In the genomic region with DNA sequence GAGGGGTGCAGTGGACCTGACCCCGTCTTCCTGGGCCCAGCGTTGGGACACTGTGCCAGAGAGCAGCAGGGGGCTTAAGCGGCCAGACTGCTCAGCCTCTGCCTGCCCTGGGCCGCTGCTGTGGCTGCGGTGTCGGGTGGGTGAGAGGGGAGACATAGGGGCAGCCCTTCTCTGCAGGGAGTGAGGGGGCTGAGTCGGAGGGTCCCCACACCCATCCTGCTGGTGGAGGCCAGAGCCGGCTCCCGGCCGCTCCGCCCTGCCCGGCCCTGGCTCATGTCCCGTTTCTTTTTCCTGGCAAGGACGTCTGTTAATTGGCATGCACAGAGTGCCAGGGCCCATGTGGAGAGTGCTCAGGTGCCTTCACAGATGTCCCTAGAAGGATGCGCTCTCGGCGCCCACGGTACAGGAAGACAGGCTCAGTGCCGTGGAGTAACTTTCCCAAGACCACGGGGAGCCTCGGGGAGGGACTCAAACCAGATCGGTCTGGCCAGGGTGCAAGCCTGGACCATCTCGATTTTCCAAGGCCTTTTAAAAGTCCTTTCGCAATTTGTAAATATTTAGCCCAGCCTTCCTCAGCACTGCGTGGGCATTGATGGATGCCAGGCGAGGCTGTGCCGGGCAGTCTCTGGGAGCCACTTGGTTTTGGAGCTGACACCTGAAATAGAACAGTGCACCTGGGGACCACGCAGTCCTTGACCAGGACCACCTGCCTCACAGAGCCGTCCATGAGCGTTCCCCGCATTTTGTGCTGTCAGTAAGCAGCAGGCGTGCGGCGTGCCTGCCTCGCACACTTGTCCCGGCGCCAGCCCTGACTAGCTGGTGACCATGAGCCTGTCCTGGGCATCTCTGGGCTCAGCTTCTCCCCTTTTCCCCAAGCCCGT, we compare ENCODE assay signal across 12 cellular contexts.
A peak's percentile ranks its signal among the peaks of the same experiment; 100 is the strongest.
DNase-seq lines count a peak whose midpoint lies in the region; ATAC-seq and TF ChIP-seq lines count a peak whose summit lies in the region.
"Had no signal": no experiment of that assay in that cellular context is flagged by ENCODE, and none has a peak within 500 bp of the region (broad histone marks: within the 10 kb centered on the region; RNA-seq: fewer than 3 reads in every experiment).

No MANE protein-coding gene starts in this region.

- H3K27ac ChIP-seq in body of pancreas (peak overlapping the region; percentile 9 to 70 (median 60)), stomach (peak overlapping the region in 4 of 5 donors; percentile 54 to 86 (median 68)), SJCRH30 (no peak overlapping the region)

- H3K4me3 ChIP-seq in body of pancreas (no peak overlapping the region), stomach (peak overlapping the region in 1 of 4 donors; percentile 3), SJCRH30 (no peak overlapping the region)

- DNase-seq in G401 (ENCODE audit: low spot score) (peak; percentile 94), body of pancreas (peak; percentile 68 to 79 (median 71)), left lobe of liver (ENCODE audit: low spot score) (peak; percentile 86), stomach (peak; percentile 75), SJCRH30 (no peak), immature natural killer cell (no peak)
- no peak for DNase-seq in activated CD4-positive, alpha-beta T cell treated with anti-CD3 and anti-CD28 coated beads, Interleukin-2, amount 50 U/mL, for 1 hour
- DNase-seq: Calu3, KG1 had no signal

- H3K4me3 Mint-ChIP-seq in immature natural killer cell, result no peak overlapping the region
- H3K4me3 Mint-ChIP-seq: natural killer cell treated with Interleukin-12 subunit alpha and Interleukin-12 subunit beta and Interleukin-15 and Interleukin-18, amount 100 ng/mL, for 72 hours; T-helper 1 cell treated with Interleukin-12 subunit alpha and Interleukin-12 subunit beta and Interleukin-4 antibody, amounts not matched to agents 30 μg/mL and 1 μg/mL, for 36 hours had no signal

- TF ChIP-seq POLR2A in body of pancreas (IDR thresholded peaks at IDR 0.05) (no peak), stomach (IDR thresholded peaks at IDR 0.05) (no peak)

- H3K4me1 ChIP-seq in body of pancreas (peaks cover 84% of the 10 kb centered on the region), stomach (peaks cover 89 to 100% (median 98%) of the 10 kb centered on the region in 4 donors), SJCRH30 (0 out of 2 replicates have a peak, but pooled peaks cover 3% of the 10 kb centered on the region)

- peaks cover 4 to 15% (median 7%) of the 10 kb centered on the region in 3 donors for H3K27me3 Mint-ChIP-seq in immature natural killer cell (ENCODE audit: low read depth in 3 of 3)

- H3K27me3 ChIP-seq in body of pancreas, result no peaks in the 10 kb centered on the region
- no peaks in the 10 kb centered on the region for H3K27me3 ChIP-seq in stomach
- H3K27me3 ChIP-seq in SJCRH30, result no peaks in the 10 kb centered on the region

- H3K36me3 ChIP-seq in body of pancreas (replicated peaks in 1 of 2; ENCODE audit: insufficient read depth in 1 of 2, low read depth in 2 of 2) (no peaks in the 10 kb centered on the region), stomach (peaks cover 0 to 5% (median 0%) of the 10 kb centered on the region in 4 donors), SJCRH30 (no peaks in the 10 kb centered on the region)

- 23 to 28% methylated on average over 23 to 31 of the region's 38 CpGs for WGBS in body of pancreas, 2 donors
- WGBS in stomach, 5 donors, result 34 to 46% (median 37%) methylated on average over 25 to 38 of the region's 38 CpGs

- peak overlapping the region in 3 of 6 donors; percentile 35 to 79 (median 37) for H3K27ac Mint-ChIP-seq in immature natural killer cell
- H3K27ac Mint-ChIP-seq: T-helper 1 cell treated with Interleukin-12 subunit alpha and Interleukin-12 subunit beta and Interleukin-4 antibody, amounts not matched to agents 30 μg/mL and 1 μg/mL, for 36 hours had no signal

- H3K4me1 Mint-ChIP-seq in immature natural killer cell, result peaks cover 52 to 83% of the 10 kb centered on the region in 2 donors

- H3K9me3 ChIP-seq in body of pancreas, result no peaks in the 10 kb centered on the region
- H3K9me3 ChIP-seq in stomach, result no peaks in the 10 kb centered on the region
- no peaks in the 10 kb centered on the region for H3K9me3 ChIP-seq in SJCRH30 (replicated peaks)

- TF ChIP-seq CTCF in body of pancreas (IDR thresholded peaks at IDR 0.05) (no peak), stomach (IDR thresholded peaks at IDR 0.05) (no peak)

- intact Hi-C loops in body of pancreas (cut with DNase I) (no loop called here), stomach (cut with DNase I; ENCODE audit: low total_unique reads) (no loop called here)

- peak; percentile 55 for TF ChIP-seq EP300 in stomach (IDR thresholded peaks at IDR 0.05)

- H3K9me3 Mint-ChIP-seq in immature natural killer cell, result no peaks in the 10 kb centered on the region
- H3K9me3 Mint-ChIP-seq: natural killer cell treated with Interleukin-12 subunit alpha and Interleukin-12 subunit beta and Interleukin-15 and Interleukin-18, amount 100 ng/mL, for 72 hours; T-helper 1 cell treated with Interleukin-12 subunit alpha and Interleukin-12 subunit beta and Interleukin-4 antibody, amounts not matched to agents 30 μg/mL and 1 μg/mL, for 36 hours had no signal

- in situ Hi-C loops in G401 (cut with HindIII; ENCODE audit: low sequenced_read_pairs), result no loop called here

- ATAC-seq in body of pancreas (peak; percentile 76), left lobe of liver (peak; percentile 56), HG02588 (IDR thresholded peaks at IDR 0.05; ENCODE audit: unreplicated experiment) (no peak)
- ATAC-seq: natural killer cell treated with Interleukin-12 subunit alpha and Interleukin-12 subunit beta and Interleukin-15 and Interleukin-18, amount 100 ng/mL, for 72 hours had no signal

- no peaks in the 10 kb centered on the region for H3K36me3 Mint-ChIP-seq in immature natural killer cell
- H3K36me3 Mint-ChIP-seq: natural killer cell treated with Interleukin-12 subunit alpha and Interleukin-12 subunit beta and Interleukin-15 and Interleukin-18, amount 100 ng/mL, for 72 hours had no signal

Comparison
In these comparisons a context has a peak if more than half of its experiments do, and no peak if none do; other contexts are left out.
1. DNase-seq: peak in G401 (single experiment), body of pancreas (4 of 4), left lobe of liver (single experiment) and stomach (single experiment); none in activated CD4-positive, alpha-beta T cell treated with anti-CD3 and anti-CD28 coated beads, Interleukin-2, amount 50 U/mL, for 1 hour (single experiment), SJCRH30 (0 of 2) and immature natural killer cell (0 of 3).